Comparison of ENCODE assay signal across 14 cellular contexts in genomic region chr1:143727263-143727662, GRCh38.
DNase-seq lines count a peak whose midpoint lies in the region; ATAC-seq and TF ChIP-seq lines count a peak whose summit lies in the region.
"Had no signal": no experiment of that assay in that cellular context is flagged by ENCODE, and none has a peak within 500 bp of the region (broad histone marks: within the 10 kb centered on the region; RNA-seq: fewer than 3 reads in every experiment).

No MANE protein-coding gene starts in this region.

- H3K27me3 Mint-ChIP-seq in Calu3 (ENCODE audit: unreplicated experiment) (no peaks in the 10 kb centered on the region), glutamatergic neuron (ENCODE audit: unreplicated experiment) (no peaks in the 10 kb centered on the region), MCF 10A (ENCODE audit: insufficient read depth, unreplicated experiment) (no peaks in the 10 kb centered on the region)
- peaks cover 33% of the 10 kb centered on the region for H3K27me3 Mint-ChIP-seq in stimulated activated memory B cell treated with anti-CD40 and anti-IgM and Interleukin-4, amounts not matched to agents 10 μg/mL and 1 μg/mL and 100 μg/mL, for 72 hours

- no peak for TF ChIP-seq CTCF in 22Rv1 (IDR thresholded peaks at IDR 0.05)
- TF ChIP-seq CTCF in Calu3 (IDR thresholded peaks at IDR 0.05; ENCODE audit: unreplicated experiment) = no peak
- no peak for TF ChIP-seq CTCF in glutamatergic neuron (IDR thresholded peaks at IDR 0.05; ENCODE audit: partially characterized antibody, unreplicated experiment)
- TF ChIP-seq CTCF in MCF 10A (IDR thresholded peaks at IDR 0.05; ENCODE audit: unreplicated experiment) = no peak

- no peaks in the 10 kb centered on the region for H3K9me3 ChIP-seq in Karpas-422 (ENCODE audit: low read length)
- H3K9me3 ChIP-seq in HAP-1 = no peaks in the 10 kb centered on the region
- H3K9me3 ChIP-seq: BE2C had no signal

- peak overlapping the region; percentile 19 for H3K4me2 ChIP-seq in Karpas-422 (ENCODE audit: low read depth, low read length, poor library complexity, severe bottlenecking)

- BruUV-seq in Calu3 (replicated peaks; lab: Mats Ljungman, UMichigan) = no TSS peak
- BruUV-seq in MCF 10A (replicated peaks; lab: Mats Ljungman, UMichigan) = no TSS peak

- H3K27ac ChIP-seq in 22Rv1 = peak overlapping the region; percentile 79
- H3K27ac ChIP-seq in Karpas-422 (ENCODE audit: low read length) = peak overlapping the region; percentile 85
- H3K27ac ChIP-seq: C4-2B had no signal

- H3K4me3 ChIP-seq in Karpas-422 (ENCODE audit: low read length) (no peak overlapping the region; the same call in 1 of the 2 replicates), HAP-1 (no peak overlapping the region)

- H3K4me1 Mint-ChIP-seq in Calu3 (ENCODE audit: low read depth, unreplicated experiment) (peaks cover 9% of the 10 kb centered on the region), glutamatergic neuron (ENCODE audit: low read depth, unreplicated experiment) (no peaks in the 10 kb centered on the region), MCF 10A (ENCODE audit: insufficient read depth, unreplicated experiment) (peaks cover 6% of the 10 kb centered on the region)
- no peaks in the 10 kb centered on the region for H3K4me1 Mint-ChIP-seq in stimulated activated memory B cell treated with anti-CD40 and anti-IgM and Interleukin-4, amounts not matched to agents 10 μg/mL and 1 μg/mL and 100 μg/mL, for 72 hours
- H3K4me1 Mint-ChIP-seq: CD4-positive, alpha-beta memory T cell; IgD-negative memory B cell had no signal

- no peaks in the 10 kb centered on the region for H4K20me1 ChIP-seq in Karpas-422 (ENCODE audit: insufficient read depth, low read depth, low read length)

- in situ Hi-C loops in HAP-1 (cut with MboI; ENCODE audit: low sequenced_read_pairs) = no loop called here

- DNase-seq in Calu3 = no peak
- no peak for DNase-seq in Karpas-422
- no peak for DNase-seq in HAP-1 (ENCODE audit: low spot score in 2 of 2)
- no peak for DNase-seq in glutamatergic neuron
- no peak for DNase-seq in MCF 10A (ENCODE audit: unreplicated experiment)
- DNase-seq: BE2C; CD4-positive, alpha-beta memory T cell; DND-41; GDM1 had no signal

- no peak overlapping the region for H2AFZ ChIP-seq in Karpas-422 (ENCODE audit: low read length)

- peak overlapping the region; percentile 40 for H3K4me3 Mint-ChIP-seq in Calu3 (ENCODE audit: low read depth, unreplicated experiment)
- H3K4me3 Mint-ChIP-seq in stimulated activated memory B cell treated with anti-CD40 and anti-IgM and Interleukin-4, amounts not matched to agents 10 μg/mL and 1 μg/mL and 100 μg/mL, for 72 hours = peak overlapping the region; percentile 30
- H3K4me3 Mint-ChIP-seq in glutamatergic neuron (ENCODE audit: unreplicated experiment) = no peak overlapping the region
- H3K4me3 Mint-ChIP-seq in MCF 10A (ENCODE audit: unreplicated experiment) = no peak overlapping the region

- H3K36me3 Mint-ChIP-seq in Calu3 (ENCODE audit: insufficient read depth, unreplicated experiment) (peaks cover 5% of the 10 kb centered on the region), glutamatergic neuron (ENCODE audit: unreplicated experiment) (no peaks in the 10 kb centered on the region), MCF 10A (ENCODE audit: insufficient read depth, unreplicated experiment) (no peaks in the 10 kb centered on the region)
- no peaks in the 10 kb centered on the region for H3K36me3 Mint-ChIP-seq in stimulated activated memory B cell treated with anti-CD40 and anti-IgM and Interleukin-4, amounts not matched to agents 10 μg/mL and 1 μg/mL and 100 μg/mL, for 72 hours
- H3K36me3 Mint-ChIP-seq: CD4-positive, alpha-beta memory T cell; IgD-negative memory B cell had no signal

- no peaks in the 10 kb centered on the region for H3K9me2 ChIP-seq in Karpas-422 (replicated peaks; ENCODE audit: insufficient read depth, low read length)

- ATAC-seq in stimulated activated memory B cell treated with anti-CD40 and anti-IgM and Interleukin-4, amounts not matched to agents 10 μg/mL and 1 μg/mL and 100 μg/mL, for 72 hours = no peak
- ATAC-seq: HCT116 had no signal

- no peaks in the 10 kb centered on the region for H3K9me3 Mint-ChIP-seq in Calu3 (ENCODE audit: low read depth, unreplicated experiment)
- no peaks in the 10 kb centered on the region for H3K9me3 Mint-ChIP-seq in stimulated activated memory B cell treated with anti-CD40 and anti-IgM and Interleukin-4, amounts not matched to agents 10 μg/mL and 1 μg/mL and 100 μg/mL, for 72 hours
- H3K9me3 Mint-ChIP-seq in glutamatergic neuron (ENCODE audit: unreplicated experiment) = no peaks in the 10 kb centered on the region
- H3K9me3 Mint-ChIP-seq in MCF 10A (ENCODE audit: unreplicated experiment) = no peaks in the 10 kb centered on the region

- H3K27ac Mint-ChIP-seq in Calu3 (ENCODE audit: unreplicated experiment) (peak overlapping the region; percentile 60), glutamatergic neuron (ENCODE audit: unreplicated experiment) (no peak overlapping the region), MCF 10A (ENCODE audit: low read depth, unreplicated experiment) (no peak overlapping the region)
- H3K27ac Mint-ChIP-seq in stimulated activated memory B cell treated with anti-CD40 and anti-IgM and Interleukin-4, amounts not matched to agents 10 μg/mL and 1 μg/mL and 100 μg/mL, for 72 hours = no peak overlapping the region
- H3K27ac Mint-ChIP-seq: CD4-positive, alpha-beta memory T cell; IgD-negative memory B cell had no signal

- H3K4me1 ChIP-seq in Karpas-422 (ENCODE audit: low read length) = peaks cover 41% of the 10 kb centered on the region
- H3K4me1 ChIP-seq in HAP-1 = peaks cover 4% of the 10 kb centered on the region
- H3K4me1 ChIP-seq: BE2C had no signal

- POLR2A ChIA-PET in MCF 10A (lab: Yijun Ruan, JAX) = no interaction called here

- intact Hi-C loops in Calu3 (cut with micrococcal nuclease; ENCODE audit: unreplicated experiment) = no loop called here
- intact Hi-C loops in MCF 10A (cut with micrococcal nuclease) = no loop called here

- H3K79me2 ChIP-seq in Karpas-422 (ENCODE audit: low read length) = no peaks in the 10 kb centered on the region

- CTCF ChIA-PET in Calu3 (lab: Charles Lee) = no interaction called here
- CTCF ChIA-PET in MCF 10A (lab: Yijun Ruan, JAX) = interaction anchor here (0.5 to 3.5 kb wide), 3 partner anchors 9 to 123 kb away, joined by 3 to 20 read pairs (median 3); no protein-coding TSS in a partner anchor

- H3K9ac ChIP-seq in Karpas-422 (ENCODE audit: low read length) = peak overlapping the region; percentile 21; the same call in 1 of the 2 replicates

- no peaks in the 10 kb centered on the region for H3K27me3 ChIP-seq in Karpas-422 (ENCODE audit: low read length)
- H3K27me3 ChIP-seq in HAP-1 (ENCODE audit: low read depth) = no peaks in the 10 kb centered on the region
- H3K27me3 ChIP-seq: BE2C had no signal

- H3K36me3 ChIP-seq in Karpas-422 (ENCODE audit: insufficient read depth, low read length) (no peaks in the 10 kb centered on the region), HAP-1 (replicated peaks) (no peaks in the 10 kb centered on the region)
- H3K36me3 ChIP-seq: BE2C had no signal

Comparison
In these comparisons a context has a peak if more than half of its experiments do, and no peak if none do; other contexts are left out.
1. H3K4me3 Mint-ChIP-seq: peak in Calu3 (single experiment) and stimulated activated memory B cell treated with anti-CD40 and anti-IgM and Interleukin-4, amounts not matched to agents 10 μg/mL and 1 μg/mL and 100 μg/mL, for 72 hours (single experiment); none in glutamatergic neuron (single experiment) and MCF 10A (single experiment).